In the genomic region with DNA sequence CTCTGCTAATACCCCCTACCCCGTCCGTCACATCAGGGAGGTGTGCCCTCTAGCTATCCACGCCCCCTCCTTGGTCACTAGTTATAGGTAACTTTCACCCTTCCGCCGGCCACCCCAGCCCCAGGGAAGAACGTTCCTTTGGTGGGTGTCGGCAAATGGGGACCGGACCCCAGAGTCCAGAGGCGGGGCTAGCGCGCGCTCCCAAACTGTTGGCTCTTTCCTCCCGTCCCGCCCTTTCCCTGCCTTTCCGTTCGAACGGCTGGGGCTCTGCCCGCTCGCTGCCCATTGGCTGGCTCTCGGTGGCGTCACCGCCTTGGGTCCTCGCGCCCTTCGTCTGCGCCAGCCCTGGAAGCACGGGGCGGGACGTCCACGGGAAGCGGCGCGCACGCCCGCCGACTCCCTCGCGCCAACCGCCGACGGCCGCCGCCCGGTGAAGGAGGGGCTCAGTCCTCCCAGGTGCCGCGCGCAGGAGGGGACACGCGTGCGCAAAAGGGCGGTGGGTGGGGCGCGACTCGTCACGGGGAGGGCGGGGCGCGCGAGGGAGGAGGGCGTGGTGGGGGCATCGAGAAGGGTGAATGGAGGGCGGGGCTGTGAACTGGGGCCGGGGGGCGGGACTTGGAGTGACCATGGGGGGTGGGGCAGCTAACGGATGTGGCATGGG, we compare ENCODE assay signal across 8 cellular contexts. TPM values are rescaled to one million over a fixed set of nuclear protein-coding genes. Genes with fewer than 3 reads are reported as not detected.
DNase-seq lines count a peak whose midpoint lies in the region; ATAC-seq and TF ChIP-seq lines count a peak whose summit lies in the region.

No MANE protein-coding gene starts in this region.

- peak overlapping the region; percentile 39 for H3K9ac ChIP-seq in KMS-11

- H3K4me3 ChIP-seq in KMS-11 (IDR thresholded peaks at IDR 0.05; ENCODE audit: insufficient read depth, low read depth, low read length) = no peak overlapping the region

- peak overlapping the region; percentile 39; the same call in 1 of the 2 replicates for H2AFZ ChIP-seq in KMS-11 (ENCODE audit: low read depth)

- peak overlapping the region; percentile 47 for H3K27ac ChIP-seq in KMS-11

- ATAC-seq in GM21786 (IDR thresholded peaks at IDR 0.05; ENCODE audit: unreplicated experiment) (peak; percentile 76), esophagus mucosa (peak; percentile 90)

- no peaks in the 10 kb centered on the region; the same call in 1 of the 2 replicates for H3K79me2 ChIP-seq in KMS-11 (ENCODE audit: insufficient read depth, low read depth)

- H3K27me3 ChIP-seq in KMS-11 (ENCODE audit: insufficient read depth, low read depth) = no peaks in the 10 kb centered on the region

- H3K36me3 ChIP-seq in KMS-11 (ENCODE audit: insufficient read depth) = 0 out of 2 replicates have a peak, but pooled peaks cover 3% of the 10 kb centered on the region

- no peaks in the 10 kb centered on the region for H4K20me1 ChIP-seq in KMS-11 (ENCODE audit: insufficient read depth)

- no peak for TF ChIP-seq CTCF in KMS-11 (conservative IDR thresholded peaks at IDR 0.05; ENCODE audit: low read depth, low read length)

- peak overlapping the region; percentile 67 for H3K4me2 ChIP-seq in KMS-11

- H3K4me1 ChIP-seq in KMS-11 (ENCODE audit: low read depth, poor library complexity, severe bottlenecking) = peaks cover 12% of the 10 kb centered on the region

- DNase-seq in DMS79 treated with DMSO at 0.1 percent for 48 hours (lab: John Stamatoyannopoulos, UW) (peak; percentile 99), myocyte (ENCODE audit: low read depth) (peak; percentile 98)
- peak; percentile 98 to 99 for DNase-seq in activated T-cell treated with anti-CD3 and anti-CD28 coated beads, Interleukin-2, amount 50 U/mL, for 48 hours
- DNase-seq in stimulated activated CD8-positive, alpha-beta memory T cell treated with anti-CD3 and anti-CD28 coated beads, Interleukin-7, amount 100 ng/mL, for 24 hours (ENCODE audit: low read depth) = peak; percentile 96

TF ChIP-seq in PFSK-1, 5 proteins besides CTCF, POLR2A, EP300 and RAD21:
- TF ChIP-seq TAF1 (IDR thresholded peaks at IDR 0.05; ENCODE audit: borderline replicate concordance, insufficient read depth, low read length) (no peak), POLR2AphosphoS5 (IDR thresholded peaks at IDR 0.05; ENCODE audit: low read depth, low read length) (peak; percentile 78)

RNA-seq across cellular contexts. Expression of a gene that starts 0.6 kb away (rescaled TPM):
- polyA plus RNA-seq in PFSK-1 (2012; ENCODE audit: insufficient read length, low read depth) = 121 TPM
- total RNA-seq in esophagus mucosa (13.4 TPM), myocyte (54.4 and 55.5 TPM in 2 replicates)
- polyA plus RNA-seq in myocyte (2012) = 64.9 TPM

RNA-seq across cellular contexts. Expression of a gene that starts 7.7 kb away (rescaled TPM):
- 360 TPM for polyA plus RNA-seq in PFSK-1 (2012; ENCODE audit: insufficient read length, low read depth)
- total RNA-seq in esophagus mucosa (92.4 TPM), myocyte (163 and 189 TPM in 2 replicates)
- polyA plus RNA-seq in myocyte (2012) = 406 TPM

RNA-seq across cellular contexts. Expression of a gene that starts 9.7 kb away (rescaled TPM):
- polyA plus RNA-seq in PFSK-1 (2012; ENCODE audit: insufficient read length, low read depth) = 40.7 TPM
- total RNA-seq in esophagus mucosa (7.1 TPM), myocyte (2.7 and 2.8 TPM in 2 replicates)
- 16.6 TPM for polyA plus RNA-seq in myocyte (2012)

RNA-seq across cellular contexts. Expression of a gene that starts 18.6 kb away (rescaled TPM):
- 35.5 TPM for polyA plus RNA-seq in PFSK-1 (2012; ENCODE audit: insufficient read length, low read depth)
- total RNA-seq in esophagus mucosa (19.0 TPM), myocyte (0.35 and 0.52 TPM in 2 replicates)
- 0.44 TPM for polyA plus RNA-seq in myocyte (2012)

RNA-seq across cellular contexts. Expression of a gene that starts 44.2 kb away (rescaled TPM):
- 14.4 TPM for polyA plus RNA-seq in PFSK-1 (2012; ENCODE audit: insufficient read length, low read depth)
- total RNA-seq in esophagus mucosa (5.5 TPM), myocyte (3.6 and 5.2 TPM in 2 replicates)
- polyA plus RNA-seq in myocyte (2012) = 7.0 TPM
